1 cellular context compared by ENCODE assay signal in genomic region chr1:246255773-246256172, GRCh38.
TF ChIP-seq lines count a peak whose summit lies in the region.

No MANE protein-coding gene starts in this region.

TF ChIP-seq in K562, 482 proteins besides CTCF, POLR2A, EP300 and RAD21 (continued from another document):
- 0 out of 2 replicates have a peak, but pooled peaks have one; percentile 40 for TF ChIP-seq ZBTB2 (IDR thresholded peaks at IDR 0.05)
- peak; percentile 55; the same call in 1 of the 2 replicates for TF ChIP-seq GATAD2B (IDR thresholded peaks at IDR 0.05; ENCODE audit: borderline replicate concordance)
